ENCODE assay signal across 13 cellular contexts in the genomic region with DNA sequence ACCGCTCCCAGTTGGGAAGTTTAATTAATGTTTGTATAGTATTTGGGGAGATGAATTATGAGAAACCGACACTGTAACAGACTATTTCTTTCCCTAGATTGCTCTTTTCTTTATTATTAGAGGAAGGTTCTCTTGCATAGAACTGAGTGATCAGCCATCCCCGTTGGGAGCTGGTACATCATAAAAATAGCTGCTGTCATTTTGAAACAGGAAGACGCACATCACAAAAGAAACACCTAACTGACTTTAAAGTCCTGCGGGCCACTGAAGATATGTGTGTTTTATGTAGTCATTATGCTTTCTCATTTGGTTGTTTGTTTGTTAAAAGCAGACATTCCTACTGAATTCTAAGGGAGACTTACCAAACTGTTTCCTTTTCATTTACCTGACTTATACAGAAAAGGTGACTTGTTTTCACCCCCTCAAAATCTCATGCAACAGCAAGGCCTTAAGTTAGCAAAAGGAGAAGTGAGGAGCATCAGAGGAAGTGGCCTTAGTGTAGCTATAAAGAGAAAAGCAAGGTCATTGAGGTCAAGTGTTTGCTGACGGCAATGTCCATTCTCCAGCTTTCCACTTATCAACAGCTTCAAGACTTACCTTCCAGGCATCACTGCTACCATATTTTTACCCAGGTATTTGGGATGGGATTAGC.
DNase-seq lines count a peak whose midpoint lies in the region; ATAC-seq and TF ChIP-seq lines count a peak whose summit lies in the region.
"Had no signal": no experiment of that assay in that cellular context is flagged by ENCODE, and none has a peak within 500 bp of the region (broad histone marks: within the 10 kb centered on the region; RNA-seq: fewer than 3 reads in every experiment).

No MANE protein-coding gene starts in this region.

- no peak overlapping the region for H3K4me3 ChIP-seq in GM06990 (replicated peaks; ENCODE audit: low read depth, low read length)
- H3K4me3 ChIP-seq in Karpas-422 (ENCODE audit: low read length): no peak overlapping the region
- H3K4me3 ChIP-seq in spleen: no peak overlapping the region
- H3K4me3 ChIP-seq: A549 had no signal

- no peaks in the 10 kb centered on the region for H3K27me3 Mint-ChIP-seq in glutamatergic neuron (ENCODE audit: unreplicated experiment)

- peaks cover 5% of the 10 kb centered on the region for H3K4me1 Mint-ChIP-seq in glutamatergic neuron (ENCODE audit: low read depth, unreplicated experiment)

- ATAC-seq in GM19397 (IDR thresholded peaks at IDR 0.05; ENCODE audit: unreplicated experiment) (peak; percentile 93), HG02885 (IDR thresholded peaks at IDR 0.05; ENCODE audit: poor library complexity, unreplicated experiment) (peak; percentile 95)
- ATAC-seq: A549 had no signal

- H3K9me2 ChIP-seq in Karpas-422 (replicated peaks; ENCODE audit: insufficient read depth, low read length): no peaks in the 10 kb centered on the region

- DNase-seq in GM06990 (ENCODE audit: extremely low read depth, insufficient read length): peak; percentile 74
- DNase-seq in Karpas-422: peak; percentile 69
- no peak for DNase-seq in spleen
- DNase-seq in NCI-H1092 treated with DMSO at 0.1 percent for 48 hours (lab: John Stamatoyannopoulos, UW): no peak
- DNase-seq in glutamatergic neuron: no peak
- no peak for DNase-seq in cortex of kidney (lab: John Stamatoyannopoulos, UW)
- DNase-seq: caudate nucleus, GF-D8, mammary epithelial cell, SW 1271 had no signal

- H3K4me3 Mint-ChIP-seq in glutamatergic neuron (ENCODE audit: unreplicated experiment): no peak overlapping the region

- peak overlapping the region; percentile 49 for H3K4me2 ChIP-seq in Karpas-422 (ENCODE audit: low read depth, low read length, poor library complexity, severe bottlenecking)
- H3K4me2 ChIP-seq: A549 had no signal

- no peaks in the 10 kb centered on the region for H3K9me3 Mint-ChIP-seq in glutamatergic neuron (ENCODE audit: unreplicated experiment)

- no peak overlapping the region for H3K9ac ChIP-seq in Karpas-422 (ENCODE audit: low read length)

- H3K27ac ChIP-seq in Karpas-422 (ENCODE audit: low read length) (no peak overlapping the region), spleen (peak overlapping the region in 3 of 8 donors; percentile 8 to 34 (median 31))
- H3K27ac ChIP-seq: A549 had no signal

- H3K27me3 ChIP-seq in GM06990 (replicated peaks; ENCODE audit: control insufficient read depth, insufficient read depth, low read length) (no peaks in the 10 kb centered on the region), Karpas-422 (ENCODE audit: low read length) (no peaks in the 10 kb centered on the region), spleen (replicated peaks in 1 of 7) (peaks cover 0 to 7% (median 0%) of the 10 kb centered on the region in 7 donors)

- WGBS in spleen, 5 donors: 62 to 76% (median 69%) methylated on average over 6 of the region's 6 CpGs

- no peaks in the 10 kb centered on the region for H4K20me1 ChIP-seq in Karpas-422 (ENCODE audit: insufficient read depth, low read depth, low read length)

- no peaks in the 10 kb centered on the region for H3K79me2 ChIP-seq in Karpas-422 (ENCODE audit: low read length)

- H2AFZ ChIP-seq in Karpas-422 (ENCODE audit: low read length): no peak overlapping the region

- H3K4me1 ChIP-seq in Karpas-422 (ENCODE audit: low read length) (peaks cover 10% of the 10 kb centered on the region), spleen (no peaks in the 10 kb centered on the region)
- H3K4me1 ChIP-seq: A549 had no signal

- H3K9me3 ChIP-seq in Karpas-422 (ENCODE audit: low read length) (no peaks in the 10 kb centered on the region), spleen (no peaks in the 10 kb centered on the region)
- H3K9me3 ChIP-seq: A549 had no signal

- H3K36me3 ChIP-seq in GM06990 (ENCODE audit: control insufficient read depth, insufficient read depth, low read length) (no peaks in the 10 kb centered on the region), Karpas-422 (ENCODE audit: insufficient read depth, low read length) (no peaks in the 10 kb centered on the region), spleen (no peaks in the 10 kb centered on the region)

- TF ChIP-seq POLR2A in spleen (IDR thresholded peaks at IDR 0.05): no peak

- no peak overlapping the region for H3K27ac Mint-ChIP-seq in glutamatergic neuron (ENCODE audit: unreplicated experiment)

- TF ChIP-seq CTCF in GM06990 (IDR thresholded peaks at IDR 0.05; ENCODE audit: insufficient read depth, low read length, poor library complexity, severe bottlenecking): no peak
- TF ChIP-seq CTCF in spleen (IDR thresholded peaks at IDR 0.05 in 8 of 11, conservative IDR thresholded peaks at IDR 0.05 in 3 of 11): no peak
- no peak for TF ChIP-seq CTCF in glutamatergic neuron (IDR thresholded peaks at IDR 0.05; ENCODE audit: partially characterized antibody, unreplicated experiment)

- intact Hi-C loops in spleen (cut with DNase I; ENCODE audit: low total_unique reads): no loop called here

- no peaks in the 10 kb centered on the region for H3K36me3 Mint-ChIP-seq in glutamatergic neuron (ENCODE audit: unreplicated experiment)

Comparison
In these comparisons a context has a peak if more than half of its experiments do, and no peak if none do; other contexts are left out.
1. DNase-seq: peak in GM06990 (single experiment) and Karpas-422 (single experiment); none in spleen (single experiment), NCI-H1092 treated with DMSO at 0.1 percent for 48 hours (single experiment), glutamatergic neuron (single experiment) and cortex of kidney (single experiment).